In the genomic region with DNA sequence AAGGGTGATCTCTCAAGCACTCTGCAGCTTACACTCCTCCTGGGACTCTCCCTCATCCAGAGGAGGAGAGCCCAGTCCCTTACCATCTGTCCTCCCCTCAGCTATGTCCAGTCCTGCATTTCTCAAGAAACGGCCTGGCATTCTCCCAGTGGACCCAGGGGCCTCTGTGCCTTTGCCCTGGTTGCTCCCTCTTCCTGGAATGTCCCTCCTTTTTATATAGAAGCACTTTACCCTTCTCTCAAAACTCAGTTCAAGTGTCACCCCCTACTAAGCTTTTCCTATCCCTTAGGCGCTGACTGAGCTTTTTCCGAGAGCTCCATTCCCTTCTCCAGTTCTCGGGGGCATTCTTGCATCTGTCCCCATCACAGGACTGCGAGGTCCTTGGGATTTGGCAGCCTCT, we compare ENCODE assay signal across 16 cellular contexts. TPM values are rescaled to one million over a fixed set of nuclear protein-coding genes. Genes with fewer than 3 reads are reported as not detected.
DNase-seq lines count a peak whose midpoint lies in the region; ATAC-seq, FAIRE-seq and TF ChIP-seq lines count a peak whose summit lies in the region.
"Had no signal": no experiment of that assay in that cellular context is flagged by ENCODE, and none has a peak within 500 bp of the region (broad histone marks: within the 10 kb centered on the region; RNA-seq: fewer than 3 reads in every experiment).

No MANE protein-coding gene starts in this region.

- H3K36me3 ChIP-seq in HepG2 (replicated peaks in 1 of 2; ENCODE audit: control insufficient read depth in 1 of 2, insufficient read depth in 2 of 2, low read length in 2 of 2) = peaks cover 0 to 5% of the 10 kb centered on the region in 2 experiments; a peak in 1 of 5 replicates
- peaks cover 0 to 3% (median 0%) of the 10 kb centered on the region in 4 donors for H3K36me3 ChIP-seq in upper lobe of left lung
- no peaks in the 10 kb centered on the region for H3K36me3 ChIP-seq in mucosa of descending colon (ENCODE audit: low read depth)

- no peak for TF ChIP-seq EP300 in HepG2 (IDR thresholded peaks at IDR 0.05; ENCODE audit: low read depth in 2 of 2, low read length in 2 of 2)
- no peak for TF ChIP-seq EP300 in HepG2 (CRISPR knock-in tag; IDR thresholded peaks at IDR 0.05; ENCODE audit: borderline replicate concordance)
- no peak for TF ChIP-seq EP300 in upper lobe of left lung (IDR thresholded peaks at IDR 0.05)

- in situ Hi-C loops in HepG2 (cut with HindIII; ENCODE audit: extremely low pct_ligation_motif_present, low pct_unique_long_range_greater_than_20kb) = no loop called here

- H3K27ac ChIP-seq in HepG2 (ENCODE audit: extremely low read length, insufficient read depth, low read length) (peak overlapping the region; percentile 99), upper lobe of left lung (peak overlapping the region in 3 of 4 donors; percentile 9 to 73 (median 73))
- H3K27ac ChIP-seq: KMS-11 had no signal

- peak overlapping the region; percentile 91; the same call in 1 of the 2 replicates for H3K9ac ChIP-seq in HepG2 (ENCODE audit: insufficient read depth, low read depth, low read length)
- H3K9ac ChIP-seq: KMS-11 had no signal

- no peak for FAIRE-seq in HepG2 (lab: Jason Lieb, UNC)

- H2AFZ ChIP-seq in HepG2 (ENCODE audit: low read length) = no peak overlapping the region

- no peak for TF ChIP-seq RAD21 in HepG2 (CRISPR knock-in tag; IDR thresholded peaks at IDR 0.05)

- no TSS peak for BruUV-seq in HepG2 (replicated peaks; lab: Mats Ljungman, UMichigan)

- H4K20me1 ChIP-seq in HepG2 (ENCODE audit: insufficient read depth, low read length) = no peaks in the 10 kb centered on the region

- peaks cover 22% of the 10 kb centered on the region for H3K36me3 Mint-ChIP-seq in activated naive CD4-positive, alpha-beta T cell treated with anti-CD3 and anti-CD28 coated beads, Interleukin-2, amount 10 ng/mL, durations not matched to agents 7 days and 5 days
- H3K36me3 Mint-ChIP-seq in activated naive CD4-positive, alpha-beta T cell treated with anti-CD3 and anti-CD28 coated beads for 36 hours (ENCODE audit: low read depth) = peaks cover 5% of the 10 kb centered on the region
- H3K36me3 Mint-ChIP-seq in T-helper 17 cell (ENCODE audit: low read depth) = no peaks in the 10 kb centered on the region

- no peak for ATAC-seq in T-helper 17 cell
- no peak for ATAC-seq in HepG2
- ATAC-seq in upper lobe of left lung (ENCODE audit: low FRiP score in 2 of 2) = no peak
- no peak for ATAC-seq in mucosa of descending colon
- ATAC-seq in GM18505 (IDR thresholded peaks at IDR 0.05; ENCODE audit: unreplicated experiment) = no peak

- no peaks in the 10 kb centered on the region for H3K9me3 Mint-ChIP-seq in activated naive CD4-positive, alpha-beta T cell treated with anti-CD3 and anti-CD28 coated beads, Interleukin-2, amount 10 ng/mL, durations not matched to agents 7 days and 5 days
- H3K9me3 Mint-ChIP-seq in activated naive CD4-positive, alpha-beta T cell treated with anti-CD3 and anti-CD28 coated beads for 36 hours = no peaks in the 10 kb centered on the region
- H3K9me3 Mint-ChIP-seq: H9, neural crest cell had no signal

- intact Hi-C loops in activated naive CD4-positive, alpha-beta T cell treated with anti-CD3 and anti-CD28 coated beads for 36 hours (cut with micrococcal nuclease) = no loop called here
- intact Hi-C loops in HepG2 (cut with micrococcal nuclease; ENCODE audit: unreplicated experiment) (no loop called here), mucosa of descending colon (cut with DNase I, micrococcal nuclease) (loop anchor here in 1 of 2 donors (5.0 kb wide), 1 partner anchor 84 kb away; no protein-coding TSS in a partner anchor)

- no peak overlapping the region for H3K4me3 ChIP-seq in HepG2 (replicated peaks in 1 of 3; ENCODE audit: insufficient read depth in 1 of 3, low read depth in 2 of 3, low read length in 3 of 3)
- H3K4me3 ChIP-seq in upper lobe of left lung = no peak overlapping the region
- no peak overlapping the region for H3K4me3 ChIP-seq in mucosa of descending colon

- peaks cover 92% of the 10 kb centered on the region for H3K4me1 ChIP-seq in HepG2 (ENCODE audit: insufficient read depth, low read length)
- H3K4me1 ChIP-seq in upper lobe of left lung = peaks cover 36 to 57% (median 54%) of the 10 kb centered on the region in 4 donors
- H3K4me1 ChIP-seq in mucosa of descending colon (ENCODE audit: low read depth) = peaks cover 30% of the 10 kb centered on the region

- H3K27me3 Mint-ChIP-seq in activated naive CD4-positive, alpha-beta T cell treated with anti-CD3 and anti-CD28 coated beads, Interleukin-2, amount 10 ng/mL, durations not matched to agents 7 days and 5 days = no peaks in the 10 kb centered on the region
- no peaks in the 10 kb centered on the region for H3K27me3 Mint-ChIP-seq in activated naive CD4-positive, alpha-beta T cell treated with anti-CD3 and anti-CD28 coated beads for 36 hours (ENCODE audit: low read depth)
- H3K27me3 Mint-ChIP-seq in T-helper 17 cell = no peaks in the 10 kb centered on the region

- CTCF ChIA-PET in activated naive CD4-positive, alpha-beta T cell treated with anti-CD3 and anti-CD28 coated beads, Interleukin-2, amount 10 ng/mL, durations not matched to agents 7 days and 5 days (lab: Charles Lee) = interaction anchor here (0.8 to 4.8 kb wide), 8 partner anchors 10 to 98 kb away, joined by 3 to 41 read pairs (median 13); partner anchors contain the start of gene SYNE3
- CTCF ChIA-PET in activated naive CD4-positive, alpha-beta T cell treated with anti-CD3 and anti-CD28 coated beads for 36 hours (lab: Charles Lee) = interaction anchor here (1.3 to 8.6 kb wide), 7 partner anchors 11 to 82 kb away, joined by 4 to 184 read pairs (median 7); partner anchors contain the start of gene SYNE3
- CTCF ChIA-PET in HepG2 (lab: Yijun Ruan, JAX; ENCODE audit: low intra/inter-chr PET ratio, low total read pairs) = no interaction called here

- no peak for DNase-seq in activated naive CD4-positive, alpha-beta T cell treated with anti-CD3 and anti-CD28 coated beads, Interleukin-2, amount 10 ng/mL, durations not matched to agents 7 days and 5 days
- no peak for DNase-seq in activated naive CD4-positive, alpha-beta T cell treated with anti-CD3 and anti-CD28 coated beads for 36 hours
- DNase-seq in T-helper 17 cell (no peak), HepG2 (ENCODE audit: low spot score) (no peak), upper lobe of left lung (no peak), retina (no peak), mucosa of descending colon (no peak)
- DNase-seq: amygdala, dermis blood vessel endothelial cell, H9, NCI-H1694, NCI-H69, RPMI8226 had no signal

- peaks cover 44% of the 10 kb centered on the region for H3K79me2 ChIP-seq in HepG2 (ENCODE audit: insufficient read depth, low read length)

- H3K4me3 Mint-ChIP-seq in activated naive CD4-positive, alpha-beta T cell treated with anti-CD3 and anti-CD28 coated beads, Interleukin-2, amount 10 ng/mL, durations not matched to agents 7 days and 5 days = no peak overlapping the region
- no peak overlapping the region for H3K4me3 Mint-ChIP-seq in activated naive CD4-positive, alpha-beta T cell treated with anti-CD3 and anti-CD28 coated beads for 36 hours
- peak overlapping the region; percentile 55 for H3K4me3 Mint-ChIP-seq in T-helper 17 cell
- H3K4me3 Mint-ChIP-seq: H9, neural crest cell had no signal

- 77% methylated on average over 5 of the region's 5 CpGs for WGBS in HepG2 (ENCODE audit: low lambda C conversion rate)
- WGBS in upper lobe of left lung, 2 donors = 81 to 91% methylated on average over 5 of the region's 5 CpGs

- POLR2A ChIA-PET in HepG2 (lab: Yijun Ruan, JAX) = interaction anchor here (0.6 to 6.2 kb wide), 8 partner anchors 9 to 81 kb away, joined by 3 to 129 read pairs (median 56); partner anchors contain the start of genes GLRX5 and SYNE3

- no peak overlapping the region for H3K4me2 ChIP-seq in HepG2 (ENCODE audit: low read depth, low read length)
- H3K4me2 ChIP-seq: KMS-11 had no signal

- peak overlapping the region; percentile 98 for H3K27ac Mint-ChIP-seq in activated naive CD4-positive, alpha-beta T cell treated with anti-CD3 and anti-CD28 coated beads, Interleukin-2, amount 10 ng/mL, durations not matched to agents 7 days and 5 days
- no peak overlapping the region for H3K27ac Mint-ChIP-seq in activated naive CD4-positive, alpha-beta T cell treated with anti-CD3 and anti-CD28 coated beads for 36 hours
- peak overlapping the region; percentile 16 for H3K27ac Mint-ChIP-seq in T-helper 17 cell

- H3K27me3 ChIP-seq in HepG2 (ENCODE audit: control insufficient read depth in 1 of 2, insufficient read depth in 2 of 2, low read length in 2 of 2) (no peaks in the 10 kb centered on the region), upper lobe of left lung (no peaks in the 10 kb centered on the region)

- no peak for TF ChIP-seq CTCF in HepG2 (CRISPR knock-in tag; IDR thresholded peaks at IDR 0.05)
- TF ChIP-seq CTCF in upper lobe of left lung (IDR thresholded peaks at IDR 0.05) = no peak
- no peak for TF ChIP-seq CTCF in mucosa of descending colon (IDR thresholded peaks at IDR 0.05)

- TF ChIP-seq POLR2A in HepG2 (IDR thresholded peaks at IDR 0.05; ENCODE audit: insufficient read depth in 1 of 2, low read depth in 2 of 2, low read length in 2 of 2) (no peak), upper lobe of left lung (IDR thresholded peaks at IDR 0.05) (no peak), GM18505 (IDR thresholded peaks at IDR 0.05; ENCODE audit: borderline replicate concordance, extremely low read depth, insufficient read depth, insufficient read length) (no peak)

- H3K4me1 Mint-ChIP-seq in activated naive CD4-positive, alpha-beta T cell treated with anti-CD3 and anti-CD28 coated beads, Interleukin-2, amount 10 ng/mL, durations not matched to agents 7 days and 5 days = peaks cover 80% of the 10 kb centered on the region
- H3K4me1 Mint-ChIP-seq in activated naive CD4-positive, alpha-beta T cell treated with anti-CD3 and anti-CD28 coated beads for 36 hours (ENCODE audit: low read depth) = peaks cover 78% of the 10 kb centered on the region
- H3K4me1 Mint-ChIP-seq in T-helper 17 cell = peaks cover 54% of the 10 kb centered on the region

- H3K9me3 ChIP-seq in T-helper 17 cell (ENCODE audit: control insufficient read depth, low read length, poor library complexity, severe bottlenecking) (no peaks in the 10 kb centered on the region), HepG2 (ENCODE audit: low read length) (no peaks in the 10 kb centered on the region), upper lobe of left lung (no peaks in the 10 kb centered on the region), mucosa of descending colon (no peaks in the 10 kb centered on the region)

RNA-seq across cellular contexts. Expression of gene GLRX5, which starts 8.9 kb away (rescaled TPM):
- total RNA-seq in activated naive CD4-positive, alpha-beta T cell treated with anti-CD3 and anti-CD28 coated beads for 36 hours = 10 to 100 TPM; 34.2 to 34.6 TPM
- total RNA-seq in T-helper 17 cell (10 to 100 TPM; 14.8 to 17.7 TPM), HepG2 (2016; rRNA removed; fragmentation: Illumina TruSeq; extraction: Trizol) (115 and 122 TPM in 2 replicates), upper lobe of left lung (10 to 100 TPM; 12.6 to 34.8 (median 25.0) TPM), mucosa of descending colon (10 to 100 TPM; 43.9 to 45.8 (median 45.4) TPM)
- total RNA-seq in HepG2 (2016; cell fraction: cytosol; rRNA removed; fragmentation: Illumina TruSeq; extraction: Trizol; ENCODE audit: low read depth) = 141 and 162 TPM in 2 replicates
- 99.8 and 128 TPM in 2 replicates for total RNA-seq in HepG2 (2016; cell fraction: insoluble cytoplasmic fraction; rRNA removed; fragmentation: Illumina TruSeq; extraction: Trizol)
- total RNA-seq in HepG2 (2016; cell fraction: membrane; rRNA removed; fragmentation: Illumina TruSeq; extraction: Trizol) = 204 and 226 TPM in 2 replicates
- 42.6 and 50.7 TPM in 2 replicates for total RNA-seq in HepG2 (2016; cell fraction: nucleus; rRNA removed; fragmentation: Illumina TruSeq; extraction: Trizol)
- polyA plus RNA-seq in HepG2 (2011; rRNA removed) = 115 and 146 TPM in 2 replicates
- polyA plus RNA-seq in HepG2 (2011; cell fraction: cytosol; rRNA removed) = 68.6 and 128 TPM in 2 replicates
- polyA plus RNA-seq in HepG2 (2011; cell fraction: nucleus; rRNA removed) = 20.1 and 32.1 TPM in 2 replicates
- 136 and 145 TPM in 2 replicates for polyA plus RNA-seq in HepG2 (2012)
- 197 and 237 TPM in 2 replicates for polyA plus RNA-seq in HepG2 (2016; cell fraction: cytosol; fragmentation: Illumina TruSeq; extraction: Trizol; ENCODE audit: low read depth)
- 161 and 168 TPM in 2 replicates for polyA plus RNA-seq in HepG2 (2016; cell fraction: insoluble cytoplasmic fraction; fragmentation: Illumina TruSeq; extraction: Trizol; ENCODE audit: low read depth)
- polyA plus RNA-seq in HepG2 (2016; cell fraction: membrane; fragmentation: Illumina TruSeq; extraction: Trizol; ENCODE audit: low read depth) = 243 and 290 TPM in 2 replicates
- polyA plus RNA-seq in HepG2 (2016; cell fraction: nucleus; fragmentation: Illumina TruSeq; extraction: Trizol; ENCODE audit: insufficient read depth, low read depth) = 104 and 106 TPM in 2 replicates
- polyA minus RNA-seq in HepG2 (2011; rRNA and poly(A)+ RNA removed; ENCODE audit: low replicate concordance) = 17.9 and 35.5 TPM in 2 replicates
- 42.3 and 45.6 TPM in 2 replicates for polyA minus RNA-seq in HepG2 (2011; cell fraction: cytosol; rRNA and poly(A)+ RNA removed)
- polyA minus RNA-seq in HepG2 (2011; cell fraction: nucleus; rRNA and poly(A)+ RNA removed) = 15.8 and 23.1 TPM in 2 replicates

RNA-seq across cellular contexts. Expression of gene SYNE3, which starts 9.5 kb away (rescaled TPM):
- total RNA-seq in activated naive CD4-positive, alpha-beta T cell treated with anti-CD3 and anti-CD28 coated beads for 36 hours = 10 to 100 TPM; 21.6 to 22.8 TPM
- 10 to 100 TPM; 59.6 to 64.8 TPM for total RNA-seq in T-helper 17 cell
- total RNA-seq in HepG2 (2016; rRNA removed; fragmentation: Illumina TruSeq; extraction: Trizol) = 7.8 and 9.0 TPM in 2 replicates
- total RNA-seq in HepG2 (2016; cell fraction: cytosol; rRNA removed; fragmentation: Illumina TruSeq; extraction: Trizol; ENCODE audit: low read depth) = 2.1 and 2.5 TPM in 2 replicates
- 6.6 and 8.6 TPM in 2 replicates for total RNA-seq in HepG2 (2016; cell fraction: insoluble cytoplasmic fraction; rRNA removed; fragmentation: Illumina TruSeq; extraction: Trizol)
- 2.8 and 3.5 TPM in 2 replicates for total RNA-seq in HepG2 (2016; cell fraction: membrane; rRNA removed; fragmentation: Illumina TruSeq; extraction: Trizol)
- total RNA-seq in HepG2 (2016; cell fraction: nucleus; rRNA removed; fragmentation: Illumina TruSeq; extraction: Trizol) = 14.8 and 16.4 TPM in 2 replicates
- polyA plus RNA-seq in HepG2 (2011; rRNA removed) = 8.0 and 9.3 TPM in 2 replicates
- 3.1 and 3.2 TPM in 2 replicates for polyA plus RNA-seq in HepG2 (2011; cell fraction: cytosol; rRNA removed)
- polyA plus RNA-seq in HepG2 (2011; cell fraction: nucleus; rRNA removed) = 32.7 and 44.3 TPM in 2 replicates
- 3.7 and 4.9 TPM in 2 replicates for polyA plus RNA-seq in HepG2 (2012)
- 0.24 and 0.25 TPM in 2 replicates for polyA plus RNA-seq in HepG2 (2016; cell fraction: cytosol; fragmentation: Illumina TruSeq; extraction: Trizol; ENCODE audit: low read depth)
- polyA plus RNA-seq in HepG2 (2016; cell fraction: insoluble cytoplasmic fraction; fragmentation: Illumina TruSeq; extraction: Trizol; ENCODE audit: low read depth) = 2.0 and 2.7 TPM in 2 replicates
- 0.50 and 0.55 TPM in 2 replicates for polyA plus RNA-seq in HepG2 (2016; cell fraction: membrane; fragmentation: Illumina TruSeq; extraction: Trizol; ENCODE audit: low read depth)
- 10.7 and 10.9 TPM in 2 replicates for polyA plus RNA-seq in HepG2 (2016; cell fraction: nucleus; fragmentation: Illumina TruSeq; extraction: Trizol; ENCODE audit: insufficient read depth, low read depth)
- 0.72 and 21.2 TPM in 2 replicates for polyA minus RNA-seq in HepG2 (2011; rRNA and poly(A)+ RNA removed; ENCODE audit: low replicate concordance)
- polyA minus RNA-seq in HepG2 (2011; cell fraction: cytosol; rRNA and poly(A)+ RNA removed) = 6.8 and 8.6 TPM in 2 replicates
- 43.0 and 46.7 TPM in 2 replicates for polyA minus RNA-seq in HepG2 (2011; cell fraction: nucleus; rRNA and poly(A)+ RNA removed)
- total RNA-seq in upper lobe of left lung = 10 to 100 TPM; 15.6 to 38.8 (median 19.0) TPM
- total RNA-seq in mucosa of descending colon = 10 to 100 TPM; 13.8 to 16.4 (median 13.9) TPM
